1 cellular context compared by ENCODE assay signal in genomic region chr10:103629581-103629980, GRCh38.
TF ChIP-seq lines count a peak whose summit lies in the region.

No MANE protein-coding gene starts in this region.

TF ChIP-seq in GM23338, 12 proteins besides CTCF, POLR2A, EP300 and RAD21 (continued from another document):
- TF ChIP-seq ZNF462 (CRISPR knock-in tag; IDR thresholded peaks at IDR 0.05) = no peak
- TF ChIP-seq EZH2 (IDR thresholded peaks at IDR 0.05; ENCODE audit: low read depth, unreplicated experiment) = no peak
- TF ChIP-seq ZNF331 (CRISPR knock-in tag; IDR thresholded peaks at IDR 0.05; ENCODE audit: low read depth) = no peak
- TF ChIP-seq CREB1 (CRISPR knock-in tag; IDR thresholded peaks at IDR 0.05; ENCODE audit: low read depth) = no peak
- no peak for TF ChIP-seq EZH2phosphoT487 (IDR thresholded peaks at IDR 0.05; ENCODE audit: unreplicated experiment)
- TF ChIP-seq REST (IDR thresholded peaks at IDR 0.05; ENCODE audit: unreplicated experiment) = no peak
